9 cellular contexts compared by ENCODE assay signal in genomic region chr3:184345678-184346144, GRCh38. TPM values are rescaled to one million over a fixed set of nuclear protein-coding genes. Genes with fewer than 3 reads are reported as not detected.
DNase-seq lines count a peak whose midpoint lies in the region; ATAC-seq and TF ChIP-seq lines count a peak whose summit lies in the region.
"Had no signal": no experiment of that assay in that cellular context is flagged by ENCODE, and none has a peak within 500 bp of the region (broad histone marks: within the 10 kb centered on the region; RNA-seq: fewer than 3 reads in every experiment).

No MANE protein-coding gene starts in this region.

- H3K36me3 ChIP-seq in HEK293 (ENCODE audit: control insufficient read depth in 2 of 2, insufficient read depth in 1 of 2, low read length in 2 of 2) (peaks cover 0 to 58% of the 10 kb centered on the region in 2 experiments; a peak in 1 of 3 replicates), smooth muscle cell (ENCODE audit: low read depth) (no peaks in the 10 kb centered on the region)

- DNase-seq in COLO829 (ENCODE audit: low spot score) (peak; percentile 92), NCI-H526 treated with DMSO at 0.1 percent for 48 hours (lab: John Stamatoyannopoulos, UW) (peak; percentile 42), astrocyte of the cerebellum (ENCODE audit: low read depth) (no peak), hypothalamus (lab: John Stamatoyannopoulos, UW) (peak; percentile 16 to 94 (median 81)), smooth muscle cell (lab: John Stamatoyannopoulos, UW; ENCODE audit: unreplicated experiment) (no peak)
- DNase-seq in activated naive CD4-positive, alpha-beta T cell (lab: John Stamatoyannopoulos, UW) = no peak

- H3K27me3 ChIP-seq in smooth muscle cell (ENCODE audit: low read depth) = no peaks in the 10 kb centered on the region

- WGBS in smooth muscle cell (ENCODE audit: low lambda C conversion rate) = 17% methylated on average over 8 of the region's 8 CpGs

- no peaks in the 10 kb centered on the region for H3K79me2 ChIP-seq in smooth muscle cell (ENCODE audit: low read depth)

- peaks cover 34% of the 10 kb centered on the region for H4K20me1 ChIP-seq in smooth muscle cell (ENCODE audit: low read depth)

- in situ Hi-C loops in astrocyte of the cerebellum (cut with HindIII; ENCODE audit: low sequenced_read_pairs) = no loop called here

- no peaks in the 10 kb centered on the region for H3K9me3 ChIP-seq in HEK293 (ENCODE audit: control insufficient read depth, insufficient read depth, low read depth, low read length)
- H3K9me3 ChIP-seq in smooth muscle cell (replicated peaks; ENCODE audit: low read depth) = no peaks in the 10 kb centered on the region

- no peak overlapping the region for H3K9ac ChIP-seq in smooth muscle cell (ENCODE audit: low read depth)

- H3K27ac ChIP-seq in HEK293 (ENCODE audit: extremely low read depth, low read depth, low read length) = no peak overlapping the region
- H3K27ac ChIP-seq in smooth muscle cell (ENCODE audit: low read depth) = peak overlapping the region; percentile 19

- peak overlapping the region; percentile 67 for H3K4me2 ChIP-seq in smooth muscle cell

- H3K4me3 ChIP-seq in HEK293 (ENCODE audit: low read depth, low read length) = no peak overlapping the region
- H3K4me3 ChIP-seq in astrocyte of the cerebellum (ENCODE audit: low read depth, low read length) = no peak overlapping the region
- H3K4me3 ChIP-seq in smooth muscle cell = no peak overlapping the region
- H3K4me3 ChIP-seq: skin epidermis had no signal

- no peak for ATAC-seq in GM21528 (IDR thresholded peaks at IDR 0.05; ENCODE audit: low FRiP score, unreplicated experiment)

- peak; percentile 58; the same call in 1 of the 2 replicates for TF ChIP-seq CTCF in HEK293 (tag by site-specific recombination; IDR thresholded peaks at IDR 0.05)
- TF ChIP-seq CTCF in astrocyte of the cerebellum (IDR thresholded peaks at IDR 0.05; ENCODE audit: low read depth, low read length, missing control alignments) = peak; percentile 59
- TF ChIP-seq CTCF in smooth muscle cell (IDR thresholded peaks at IDR 0.05; ENCODE audit: borderline replicate concordance, insufficient read depth, poor library complexity, severe bottlenecking) = peak; percentile 40

- no peak overlapping the region for H2AFZ ChIP-seq in smooth muscle cell (ENCODE audit: low read depth)

- CTCF ChIA-PET in HEK293 (lab: Yijun Ruan, JAX) = interaction anchor here (0.7 to 3.1 kb wide), 3 partner anchors 9 to 168 kb away, joined by 3 to 13 read pairs (median 4); partner anchors contain the start of genes CLCN2 and POLR2H

- H3K4me1 ChIP-seq in HEK293 (ENCODE audit: control insufficient read depth, insufficient read depth, low read length) (no peaks in the 10 kb centered on the region), smooth muscle cell (ENCODE audit: low read depth) (peaks cover 21% of the 10 kb centered on the region)

- H3F3A ChIP-seq in smooth muscle cell (ENCODE audit: low read depth) = peaks cover 17% of the 10 kb centered on the region

- POLR2A ChIA-PET in HEK293 (lab: Yijun Ruan, JAX) = interaction anchor here (1.5 kb wide), 2 partner anchors 15 to 17 kb away, joined by 5 to 6 read pairs; no protein-coding TSS in a partner anchor

TF ChIP-seq in HEK293, 187 proteins besides CTCF, POLR2A, EP300 and RAD21 (continues in another document):
- TF ChIP-seq, protein P1, sequence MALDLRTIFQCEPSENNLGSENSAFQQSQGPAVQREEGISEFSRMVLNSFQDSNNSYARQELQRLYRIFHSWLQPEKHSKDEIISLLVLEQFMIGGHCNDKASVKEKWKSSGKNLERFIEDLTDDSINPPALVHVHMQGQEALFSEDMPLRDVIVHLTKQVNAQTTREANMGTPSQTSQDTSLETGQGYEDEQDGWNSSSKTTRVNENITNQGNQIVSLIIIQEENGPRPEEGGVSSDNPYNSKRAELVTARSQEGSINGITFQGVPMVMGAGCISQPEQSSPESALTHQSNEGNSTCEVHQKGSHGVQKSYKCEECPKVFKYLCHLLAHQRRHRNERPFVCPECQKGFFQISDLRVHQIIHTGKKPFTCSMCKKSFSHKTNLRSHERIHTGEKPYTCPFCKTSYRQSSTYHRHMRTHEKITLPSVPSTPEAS (tag by site-specific recombination; IDR thresholded peaks at IDR 0.05) = no peak
- no peak for TF ChIP-seq AEBP2 (tag by site-specific recombination; IDR thresholded peaks at IDR 0.05; ENCODE audit: borderline replicate concordance)
- TF ChIP-seq ZNF112 (tag by site-specific recombination; IDR thresholded peaks at IDR 0.05) = no peak
- peak; percentile 59 for TF ChIP-seq KLF1 (tag by site-specific recombination; IDR thresholded peaks at IDR 0.05)
- TF ChIP-seq ZFP69B (tag by site-specific recombination; IDR thresholded peaks at IDR 0.05) = no peak
- 0 out of 2 replicates have a peak, but pooled peaks have one; percentile 36 for TF ChIP-seq PRDM6 (tag by site-specific recombination; IDR thresholded peaks at IDR 0.05)
- TF ChIP-seq ZBTB17 (tag by site-specific recombination; IDR thresholded peaks at IDR 0.05) = peak; percentile 38; the same call in 1 of the 2 replicates
- TF ChIP-seq GLIS2 (tag by site-specific recombination; IDR thresholded peaks at IDR 0.05) = peak; percentile 37; the same call in 1 of the 2 replicates
- TF ChIP-seq ZIC2 (tag by site-specific recombination; IDR thresholded peaks at IDR 0.05) = peak; percentile 89
- peak; percentile 44; the same call in 1 of the 2 replicates for TF ChIP-seq ZNF366 (tag by site-specific recombination; conservative IDR thresholded peaks at IDR 0.05)
- TF ChIP-seq KLF9 (tag by site-specific recombination; IDR thresholded peaks at IDR 0.05; ENCODE audit: low read depth) = 0 out of 2 replicates have a peak, but pooled peaks have one; percentile 14
- TF ChIP-seq ZBTB8A (tag by site-specific recombination; IDR thresholded peaks at IDR 0.05) = peak; percentile 27; the same call in 1 of the 2 replicates
- TF ChIP-seq ZNF140 (tag by site-specific recombination; IDR thresholded peaks at IDR 0.05) = no peak
- TF ChIP-seq ZNF621 (tag by site-specific recombination; IDR thresholded peaks at IDR 0.05) = no peak
- TF ChIP-seq IKZF3 (tag by site-specific recombination; IDR thresholded peaks at IDR 0.05) = no peak
- TF ChIP-seq ZNF623 (tag by site-specific recombination; IDR thresholded peaks at IDR 0.05) = no peak
- peak; percentile 50; the same call in 1 of the 2 replicates for TF ChIP-seq ZNF600 (tag by site-specific recombination; IDR thresholded peaks at IDR 0.05)
- no peak for TF ChIP-seq ZNF391 (tag by site-specific recombination; IDR thresholded peaks at IDR 0.05; ENCODE audit: borderline replicate concordance, low read depth)
- TF ChIP-seq ZNF610 (tag by site-specific recombination; IDR thresholded peaks at IDR 0.05; ENCODE audit: borderline replicate concordance) = no peak
- 0 out of 2 replicates have a peak, but pooled peaks have one; percentile 10 for TF ChIP-seq ZNF654 (tag by site-specific recombination; IDR thresholded peaks at IDR 0.05; ENCODE audit: low read depth)
- peak; percentile 22 for TF ChIP-seq SP2 (tag by site-specific recombination; IDR thresholded peaks at IDR 0.05)
- TF ChIP-seq ZNF747 (tag by site-specific recombination; IDR thresholded peaks at IDR 0.05) = no peak
- TF ChIP-seq, protein P2, sequence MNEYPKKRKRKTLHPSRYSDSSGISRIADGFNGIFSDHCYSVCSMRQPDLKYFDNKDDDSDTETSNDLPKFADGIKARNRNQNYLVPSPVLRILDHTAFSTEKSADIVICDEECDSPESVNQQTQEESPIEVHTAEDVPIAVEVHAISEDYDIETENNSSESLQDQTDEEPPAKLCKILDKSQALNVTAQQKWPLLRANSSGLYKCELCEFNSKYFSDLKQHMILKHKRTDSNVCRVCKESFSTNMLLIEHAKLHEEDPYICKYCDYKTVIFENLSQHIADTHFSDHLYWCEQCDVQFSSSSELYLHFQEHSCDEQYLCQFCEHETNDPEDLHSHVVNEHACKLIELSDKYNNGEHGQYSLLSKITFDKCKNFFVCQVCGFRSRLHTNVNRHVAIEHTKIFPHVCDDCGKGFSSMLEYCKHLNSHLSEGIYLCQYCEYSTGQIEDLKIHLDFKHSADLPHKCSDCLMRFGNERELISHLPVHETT (tag by site-specific recombination; IDR thresholded peaks at IDR 0.05) = no peak

RNA-seq across cellular contexts. Expression of gene FAM131A, which starts 8.3 kb away (rescaled TPM):
- 13.6 and 20.2 TPM in 2 replicates for total RNA-seq in smooth muscle cell
- polyA plus RNA-seq in smooth muscle cell = 15.3 and 15.8 TPM in 2 replicates

RNA-seq across cellular contexts. Expression of gene CLCN2, which starts 15.7 kb away (rescaled TPM):
- total RNA-seq in smooth muscle cell = 2.3 and 4.1 TPM in 2 replicates
- 4.5 and 6.5 TPM in 2 replicates for polyA plus RNA-seq in smooth muscle cell

RNA-seq across cellular contexts. Expression of gene POLR2H, which starts 15.8 kb away (rescaled TPM):
- 87.0 and 154 TPM in 2 replicates for total RNA-seq in smooth muscle cell
- polyA plus RNA-seq in smooth muscle cell = 64.6 and 77.9 TPM in 2 replicates

RNA-seq across cellular contexts. Expression of gene EIF4G1, which starts 31.3 kb away (rescaled TPM):
- 148 and 198 TPM in 2 replicates for total RNA-seq in smooth muscle cell
- polyA plus RNA-seq in smooth muscle cell = 171 and 213 TPM in 2 replicates

RNA-seq across cellular contexts. Expression of gene THPO, which starts 32.3 kb away (rescaled TPM):
- total RNA-seq in smooth muscle cell = 0.22 TPM in 1 of 2 replicates, not detected in the other
- polyA plus RNA-seq in smooth muscle cell = 0.45 TPM in 1 of 2 replicates, not detected in the other

Comparison
In these comparisons a context has a peak if more than half of its experiments do, and no peak if none do; other contexts are left out.
1. DNase-seq: peak in COLO829 (single experiment), NCI-H526 treated with DMSO at 0.1 percent for 48 hours (single experiment) and hypothalamus (51 of 51); none in astrocyte of the cerebellum (single experiment), smooth muscle cell (single experiment) and activated naive CD4-positive, alpha-beta T cell (0 of 4).
2. Peak in every context shown above with its lines, with median percentiles within 50 percentile points of each other: CTCF ChIP-seq.